In genomic region chr2:180258041-180258537, GRCh38 we compare ENCODE assay signal across 21 cellular contexts.
"Had no signal": no experiment of that assay in that cellular context is flagged by ENCODE, and none has a peak within 500 bp of the region (broad histone marks: within the 10 kb centered on the region; RNA-seq: fewer than 3 reads in every experiment).

No MANE protein-coding gene starts in this region.

- DNase-seq: colonic mucosa; effector CD8-positive, alpha-beta T cell; endodermal cell; foreskin fibroblast; gastrocnemius medialis; head of caudate nucleus; naive B cell; psoas muscle; right cardiac atrium; sigmoid colon; stimulated activated CD4-positive, alpha-beta T cell treated with anti-CD3 and anti-CD28 coated beads, Interleukin-4, amount 100 ng/mL, for 4 hours; stimulated activated naive CD8-positive, alpha-beta T cell treated with anti-CD3 and anti-CD28 coated beads, Interleukin-15, Interleukin-2, amounts not matched to agents 100 U/mL and 50 U/mL, for 24 hours; substantia nigra; testis; tibial artery had no signal

- H3K9me3 ChIP-seq: colonic mucosa, gastrocnemius medialis, psoas muscle, sigmoid colon, testis, tibial artery had no signal

- H3K4me3 ChIP-seq: colonic mucosa, gastrocnemius medialis, lung, neural progenitor cell, psoas muscle, sigmoid colon, testis, tibial artery had no signal

- H3K36me3 ChIP-seq: colonic mucosa, gastrocnemius medialis, sigmoid colon, tibial artery had no signal

- H3K27ac ChIP-seq: colonic mucosa, epithelial cell of prostate, gastrocnemius medialis, neural progenitor cell, psoas muscle, sigmoid colon, testis, tibial artery had no signal

- H2AFZ ChIP-seq: neural progenitor cell had no signal

- H3K4me2 ChIP-seq: neural progenitor cell had no signal

- H3K9ac ChIP-seq: neural progenitor cell had no signal

- ATAC-seq: esophagus mucosa; gastrocnemius medialis; left lobe of liver; psoas muscle; right cardiac atrium; stimulated activated memory B cell treated with anti-CD40 and anti-IgM and Interleukin-4, amounts not matched to agents 10 μg/mL and 1 μg/mL and 100 μg/mL, for 72 hours; stimulated activated naive CD8-positive, alpha-beta T cell treated with anti-CD3 and anti-CD28 coated beads, Interleukin-15, Interleukin-2, amounts not matched to agents 100 U/mL and 50 U/mL, for 24 hours had no signal

- H3K4me1 ChIP-seq: colonic mucosa, gastrocnemius medialis, psoas muscle, testis, tibial artery had no signal

- H3K27me3 ChIP-seq: gastrocnemius medialis, neural progenitor cell, sigmoid colon, testis, tibial artery had no signal
